22 cellular contexts compared by ENCODE assay signal in genomic region chr11:76787271-76787670, GRCh38. TPM values are rescaled to one million over a fixed set of nuclear protein-coding genes. Genes with fewer than 3 reads are reported as not detected.
DNase-seq lines count a peak whose midpoint lies in the region; ATAC-seq and TF ChIP-seq lines count a peak whose summit lies in the region.
"Had no signal": no experiment of that assay in that cellular context is flagged by ENCODE, and none has a peak within 500 bp of the region (broad histone marks: within the 10 kb centered on the region; RNA-seq: fewer than 3 reads in every experiment).

No MANE protein-coding gene starts in this region.

- H3K4me1 ChIP-seq in Caco-2 (peaks cover 33% of the 10 kb centered on the region), right lobe of liver (peaks cover 0 to 37% (median 20%) of the 10 kb centered on the region in 4 donors), suprapubic skin (peaks cover 89% of the 10 kb centered on the region)

- TF ChIP-seq EP300 in suprapubic skin (IDR thresholded peaks at IDR 0.05) = no peak

- peak overlapping the region in 2 of 3 donors; percentile 46 to 100 for H3K27ac ChIP-seq in right lobe of liver
- H3K27ac ChIP-seq in suprapubic skin = peak overlapping the region; percentile 97

- H3K4me3 ChIP-seq in Caco-2 (ENCODE audit: low read depth, low read length) (no peak overlapping the region), right lobe of liver (peak overlapping the region in 2 of 3 donors; percentile 90 to 94), suprapubic skin (no peak overlapping the region)
- H3K4me3 ChIP-seq: HAP-1, MG63 had no signal

- TF ChIP-seq POLR2A in right lobe of liver (IDR thresholded peaks at IDR 0.05) (no peak), suprapubic skin (IDR thresholded peaks at IDR 0.05) (no peak)

- POLR2A ChIA-PET in Caco-2 (lab: Charles Lee) = no interaction called here

- H3K27me3 Mint-ChIP-seq in Caco-2 (ENCODE audit: insufficient read depth, unreplicated experiment) (no peaks in the 10 kb centered on the region), brain (peaks cover 6% of the 10 kb centered on the region)

- H3K27me3 ChIP-seq in Caco-2 (replicated peaks; ENCODE audit: control insufficient read depth, insufficient read depth, low read length) = no peaks in the 10 kb centered on the region
- H3K27me3 ChIP-seq in right lobe of liver = no peaks in the 10 kb centered on the region
- no peaks in the 10 kb centered on the region for H3K27me3 ChIP-seq in suprapubic skin
- H3K27me3 ChIP-seq: MG63 had no signal

- no peak for ATAC-seq in right lobe of liver
- no peak for ATAC-seq in HG03354 (IDR thresholded peaks at IDR 0.05; ENCODE audit: poor library complexity, severe bottlenecking, unreplicated experiment)
- ATAC-seq: activated T-helper 17 cell treated with anti-CD3 and anti-CD28 coated beads, Interleukin-2, amount 50 U/mL, for 72 hours; effector memory CD8-positive, alpha-beta T cell had no signal

- 80% methylated on average over 2 of the region's 4 CpGs for WGBS in right lobe of liver (ENCODE audit: insufficient coverage, low coverage, low lambda C conversion rate, missing lambda C conversion rate)
- WGBS in suprapubic skin = 74% methylated on average over 4 of the region's 4 CpGs

- DNase-seq in Caco-2 = no peak
- peak in 1 of 3 donors; percentile 1 for DNase-seq in right lobe of liver
- no peak for DNase-seq in suprapubic skin (ENCODE audit: low spot score in 2 of 2)
- DNase-seq in central memory CD4-positive, alpha-beta T cell = no peak
- DNase-seq in stimulated activated naive CD4-positive, alpha-beta T cell (lab: John Stamatoyannopoulos, UW) = no peak
- no peak for DNase-seq in activated CD4-positive, alpha-beta T cell treated with anti-CD3 and anti-CD28 coated beads for 1 hour
- DNase-seq: activated CD4-positive, alpha-beta T cell treated with anti-CD3 and anti-CD28 coated beads, Interleukin-2, amount 10 ng/mL, durations not matched to agents 24 days and 14 days; activated naive CD8-positive, alpha-beta T cell treated with anti-CD3 and anti-CD28 coated beads for 36 hours; DMS79 treated with DMSO at 0.1 percent for 48 hours; effector memory CD8-positive, alpha-beta T cell; MG63; midbrain; NCI-H146; nephron progenitor cell; stimulated activated CD4-positive, alpha-beta T cell treated with anti-CD3 and anti-CD28 coated beads, Interleukin-4, amount 100 ng/mL, for 1 hour; SW 1271 had no signal

- peaks cover 10% of the 10 kb centered on the region for H3K9me3 Mint-ChIP-seq in Caco-2 (ENCODE audit: unreplicated experiment)
- peaks cover 8 to 24% (median 10%) of the 10 kb centered on the region in 5 experiments for H3K9me3 Mint-ChIP-seq in brain
- H3K9me3 Mint-ChIP-seq: activated CD4-positive, alpha-beta T cell treated with anti-CD3 and anti-CD28 coated beads, Interleukin-2, amount 10 ng/mL, durations not matched to agents 24 days and 14 days; activated naive CD8-positive, alpha-beta T cell treated with anti-CD3 and anti-CD28 coated beads for 36 hours; activated T-helper 17 cell treated with anti-CD3 and anti-CD28 coated beads, Interleukin-2, amount 50 U/mL, for 72 hours; CD8-positive, alpha-beta memory T cell; effector memory CD8-positive, alpha-beta T cell; stimulated activated naive CD8-positive, alpha-beta T cell treated with anti-CD3 and anti-CD28 coated beads, Interleukin-15, Interleukin-2, amounts not matched to agents 100 ng/mL and 50 ng/mL, for 24 hours had no signal

- H3K4me1 Mint-ChIP-seq in Caco-2 (ENCODE audit: low read depth, unreplicated experiment) (peaks cover 48% of the 10 kb centered on the region), brain (peaks cover 67% of the 10 kb centered on the region)

- TF ChIP-seq CTCF in Caco-2 (IDR thresholded peaks at IDR 0.05; ENCODE audit: insufficient read depth in 1 of 2, low read depth in 1 of 2, low read length in 1 of 2, severe bottlenecking in 1 of 2, unreplicated experiment in 1 of 2) (no peak), brain (conservative IDR thresholded peaks at IDR 0.05) (no peak), right lobe of liver (IDR thresholded peaks at IDR 0.05) (no peak), suprapubic skin (IDR thresholded peaks at IDR 0.05) (no peak)

- H3K36me3 Mint-ChIP-seq in Caco-2 (ENCODE audit: insufficient read depth, unreplicated experiment) (peaks cover 23% of the 10 kb centered on the region), brain (peaks cover 63% of the 10 kb centered on the region)
- H3K36me3 Mint-ChIP-seq: activated naive CD8-positive, alpha-beta T cell treated with anti-CD3 and anti-CD28 coated beads for 36 hours had no signal

- BruUV-seq in Caco-2 (replicated peaks; lab: Mats Ljungman, UMichigan) = no TSS peak

- H3K27ac Mint-ChIP-seq in Caco-2 (ENCODE audit: unreplicated experiment) = peak overlapping the region; percentile 62
- H3K27ac Mint-ChIP-seq in brain = peak overlapping the region in 3 of 5 experiments; percentile 52 to 79 (median 67)
- H3K27ac Mint-ChIP-seq: activated CD4-positive, alpha-beta T cell treated with anti-CD3 and anti-CD28 coated beads, Interleukin-2, amount 10 ng/mL, durations not matched to agents 24 days and 14 days; activated naive CD8-positive, alpha-beta T cell treated with anti-CD3 and anti-CD28 coated beads for 36 hours; activated T-helper 17 cell treated with anti-CD3 and anti-CD28 coated beads, Interleukin-2, amount 50 U/mL, for 72 hours; CD8-positive, alpha-beta memory T cell; effector memory CD8-positive, alpha-beta T cell; nephron progenitor cell; stimulated activated naive CD8-positive, alpha-beta T cell treated with anti-CD3 and anti-CD28 coated beads, Interleukin-15, Interleukin-2, amounts not matched to agents 100 ng/mL and 50 ng/mL, for 24 hours had no signal

- intact Hi-C loops in Caco-2 (cut with micrococcal nuclease; ENCODE audit: unreplicated experiment) (no loop called here), right lobe of liver (cut with DNase I) (no loop called here)

- H3K9me3 ChIP-seq in Caco-2 (peaks cover 20% of the 10 kb centered on the region), right lobe of liver (no peaks in the 10 kb centered on the region), suprapubic skin (no peaks in the 10 kb centered on the region)
- H3K9me3 ChIP-seq: MG63 had no signal

- H3K4me3 Mint-ChIP-seq in Caco-2 (ENCODE audit: unreplicated experiment) (no peak overlapping the region), brain (peak overlapping the region in 3 of 5 experiments; percentile 39 to 90 (median 48))
- H3K4me3 Mint-ChIP-seq: activated CD4-positive, alpha-beta T cell treated with anti-CD3 and anti-CD28 coated beads, Interleukin-2, amount 10 ng/mL, durations not matched to agents 24 days and 14 days; activated naive CD8-positive, alpha-beta T cell treated with anti-CD3 and anti-CD28 coated beads for 36 hours; activated T-helper 17 cell treated with anti-CD3 and anti-CD28 coated beads, Interleukin-2, amount 50 U/mL, for 72 hours; CD8-positive, alpha-beta memory T cell; effector memory CD8-positive, alpha-beta T cell; nephron progenitor cell; stimulated activated naive CD8-positive, alpha-beta T cell treated with anti-CD3 and anti-CD28 coated beads, Interleukin-15, Interleukin-2, amounts not matched to agents 100 ng/mL and 50 ng/mL, for 24 hours had no signal

- H3K36me3 ChIP-seq in Caco-2 (ENCODE audit: control insufficient read depth, insufficient read depth, low read length) = peaks cover 10% of the 10 kb centered on the region
- H3K36me3 ChIP-seq in right lobe of liver = peaks cover 0 to 77% (median 4%) of the 10 kb centered on the region in 4 donors
- H3K36me3 ChIP-seq in suprapubic skin = no peaks in the 10 kb centered on the region

- CTCF ChIA-PET in Caco-2 (lab: Charles Lee) = interaction anchor here (1.3 kb wide), 1 partner anchor 53 kb away, joined by 6 read pairs; no protein-coding TSS in a partner anchor

RNA-seq across cellular contexts. Expression of gene TSKU, which starts 4.1 kb away (rescaled TPM):
- 38.6 and 40.6 TPM in 2 replicates for total RNA-seq in Caco-2 (2022)
- 3.2 TPM for polyA plus RNA-seq in brain (ENCODE audit: insufficient read depth, low read depth, low replicate concordance)
- total RNA-seq in right lobe of liver = 1,000 to 10,000 TPM in 1 of 6 experiments, 100 to 1,000 TPM in 4, 10 to 100 TPM in 1; 66.1 to 1,026 (median 278) TPM
- total RNA-seq in suprapubic skin = 100 to 1,000 TPM in 3 of 4 donors, 10 to 100 TPM in 1; 85.5 to 155 (median 128) TPM
- polyA plus RNA-seq: CD8-positive, alpha-beta memory T cell had no signal

Comparison
In these comparisons a context has a peak if more than half of its experiments do, and no peak if none do; other contexts are left out.
1. H3K4me3 ChIP-seq: peak in right lobe of liver (2 of 3); none in Caco-2 (single experiment) and suprapubic skin (single experiment).